2 cellular contexts compared by ENCODE assay signal in the genomic region with DNA sequence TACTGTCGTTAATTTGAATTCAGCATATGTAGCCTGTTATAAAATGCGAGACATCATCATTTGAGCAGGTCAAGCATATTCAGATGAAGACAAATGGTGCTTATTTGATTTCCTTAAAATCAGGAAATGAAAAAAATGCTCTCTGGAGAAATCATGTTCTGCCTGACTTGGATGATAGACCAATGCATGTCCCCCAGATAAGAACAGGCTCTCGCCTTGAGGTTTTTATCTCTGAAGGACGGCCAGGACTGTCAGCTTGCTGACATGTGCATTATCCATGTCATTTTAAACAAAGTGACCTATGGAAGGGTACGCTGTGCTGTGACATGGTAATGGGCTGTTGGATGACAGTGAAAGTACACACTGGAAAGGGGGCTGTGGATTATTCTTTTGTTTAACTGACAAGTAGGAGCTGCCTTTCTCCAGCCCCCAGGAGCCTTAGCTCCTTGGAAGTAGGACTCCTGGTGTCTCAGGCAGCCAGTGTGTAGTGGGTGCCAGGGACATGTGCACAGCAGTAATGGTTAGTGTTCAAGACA.
TF ChIP-seq lines count a peak whose summit lies in the region.

No MANE protein-coding gene starts in this region.

TF ChIP-seq in SK-N-SH treated with all-trans-retinoic acid at 6 μM for 48 hours, 23 proteins besides CTCF, POLR2A, EP300 and RAD21 (continued from another document):
- TF ChIP-seq, protein P1, sequence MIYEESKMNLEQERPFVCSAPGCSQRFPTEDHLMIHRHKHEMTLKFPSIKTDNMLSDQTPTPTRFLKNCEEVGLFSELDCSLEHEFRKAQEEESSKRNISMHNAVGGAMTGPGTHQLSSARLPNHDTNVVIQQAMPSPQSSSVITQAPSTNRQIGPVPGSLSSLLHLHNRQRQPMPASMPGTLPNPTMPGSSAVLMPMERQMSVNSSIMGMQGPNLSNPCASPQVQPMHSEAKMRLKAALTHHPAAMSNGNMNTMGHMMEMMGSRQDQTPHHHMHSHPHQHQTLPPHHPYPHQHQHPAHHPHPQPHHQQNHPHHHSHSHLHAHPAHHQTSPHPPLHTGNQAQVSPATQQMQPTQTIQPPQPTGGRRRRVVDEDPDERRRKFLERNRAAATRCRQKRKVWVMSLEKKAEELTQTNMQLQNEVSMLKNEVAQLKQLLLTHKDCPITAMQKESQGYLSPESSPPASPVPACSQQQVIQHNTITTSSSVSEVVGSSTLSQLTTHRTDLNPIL (CRISPR knock-in tag; IDR thresholded peaks at IDR 0.05; ENCODE audit: low read depth), result no peak
- TF ChIP-seq CSDC2 (CRISPR knock-in tag; IDR thresholded peaks at IDR 0.05) (no peak), ZNF8 (CRISPR knock-in tag; IDR thresholded peaks at IDR 0.05) (no peak), ESRRG (CRISPR knock-in tag; IDR thresholded peaks at IDR 0.05) (no peak), ZC3H10 (CRISPR knock-in tag; IDR thresholded peaks at IDR 0.05) (no peak), BACH2 (CRISPR knock-in tag; IDR thresholded peaks at IDR 0.05; ENCODE audit: borderline replicate concordance) (no peak), PPARA (CRISPR knock-in tag; IDR thresholded peaks at IDR 0.05; ENCODE audit: borderline replicate concordance) (no peak), ZNF565 (CRISPR knock-in tag; conservative IDR thresholded peaks at IDR 0.05; ENCODE audit: low read depth) (no peak), TCF4 (CRISPR knock-in tag; IDR thresholded peaks at IDR 0.05; ENCODE audit: borderline replicate concordance) (no peak), ISL1 (CRISPR knock-in tag; IDR thresholded peaks at IDR 0.05) (no peak), SNAI2 (CRISPR knock-in tag; IDR thresholded peaks at IDR 0.05) (no peak), GLIS3 (CRISPR knock-in tag; IDR thresholded peaks at IDR 0.05) (no peak), ZNF70 (CRISPR knock-in tag; IDR thresholded peaks at IDR 0.05) (no peak)
- TF ChIP-seq, protein P2, sequence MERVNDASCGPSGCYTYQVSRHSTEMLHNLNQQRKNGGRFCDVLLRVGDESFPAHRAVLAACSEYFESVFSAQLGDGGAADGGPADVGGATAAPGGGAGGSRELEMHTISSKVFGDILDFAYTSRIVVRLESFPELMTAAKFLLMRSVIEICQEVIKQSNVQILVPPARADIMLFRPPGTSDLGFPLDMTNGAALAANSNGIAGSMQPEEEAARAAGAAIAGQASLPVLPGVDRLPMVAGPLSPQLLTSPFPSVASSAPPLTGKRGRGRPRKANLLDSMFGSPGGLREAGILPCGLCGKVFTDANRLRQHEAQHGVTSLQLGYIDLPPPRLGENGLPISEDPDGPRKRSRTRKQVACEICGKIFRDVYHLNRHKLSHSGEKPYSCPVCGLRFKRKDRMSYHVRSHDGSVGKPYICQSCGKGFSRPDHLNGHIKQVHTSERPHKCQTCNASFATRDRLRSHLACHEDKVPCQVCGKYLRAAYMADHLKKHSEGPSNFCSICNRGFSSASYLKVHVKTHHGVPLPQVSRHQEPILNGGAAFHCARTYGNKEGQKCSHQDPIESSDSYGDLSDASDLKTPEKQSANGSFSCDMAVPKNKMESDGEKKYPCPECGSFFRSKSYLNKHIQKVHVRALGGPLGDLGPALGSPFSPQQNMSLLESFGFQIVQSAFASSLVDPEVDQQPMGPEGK (CRISPR knock-in tag; IDR thresholded peaks at IDR 0.05; ENCODE audit: borderline replicate concordance), result no peak
- TF ChIP-seq, protein P3, sequence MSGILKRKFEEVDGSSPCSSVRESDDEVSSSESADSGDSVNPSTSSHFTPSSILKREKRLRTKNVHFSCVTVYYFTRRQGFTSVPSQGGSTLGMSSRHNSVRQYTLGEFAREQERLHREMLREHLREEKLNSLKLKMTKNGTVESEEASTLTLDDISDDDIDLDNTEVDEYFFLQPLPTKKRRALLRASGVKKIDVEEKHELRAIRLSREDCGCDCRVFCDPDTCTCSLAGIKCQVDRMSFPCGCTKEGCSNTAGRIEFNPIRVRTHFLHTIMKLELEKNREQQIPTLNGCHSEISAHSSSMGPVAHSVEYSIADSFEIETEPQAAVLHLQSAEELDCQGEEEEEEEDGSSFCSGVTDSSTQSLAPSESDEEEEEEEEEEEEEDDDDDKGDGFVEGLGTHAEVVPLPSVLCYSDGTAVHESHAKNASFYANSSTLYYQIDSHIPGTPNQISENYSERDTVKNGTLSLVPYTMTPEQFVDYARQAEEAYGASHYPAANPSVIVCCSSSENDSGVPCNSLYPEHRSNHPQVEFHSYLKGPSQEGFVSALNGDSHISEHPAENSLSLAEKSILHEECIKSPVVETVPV (CRISPR knock-in tag; IDR thresholded peaks at IDR 0.05), result no peak
- TF ChIP-seq, protein P4, sequence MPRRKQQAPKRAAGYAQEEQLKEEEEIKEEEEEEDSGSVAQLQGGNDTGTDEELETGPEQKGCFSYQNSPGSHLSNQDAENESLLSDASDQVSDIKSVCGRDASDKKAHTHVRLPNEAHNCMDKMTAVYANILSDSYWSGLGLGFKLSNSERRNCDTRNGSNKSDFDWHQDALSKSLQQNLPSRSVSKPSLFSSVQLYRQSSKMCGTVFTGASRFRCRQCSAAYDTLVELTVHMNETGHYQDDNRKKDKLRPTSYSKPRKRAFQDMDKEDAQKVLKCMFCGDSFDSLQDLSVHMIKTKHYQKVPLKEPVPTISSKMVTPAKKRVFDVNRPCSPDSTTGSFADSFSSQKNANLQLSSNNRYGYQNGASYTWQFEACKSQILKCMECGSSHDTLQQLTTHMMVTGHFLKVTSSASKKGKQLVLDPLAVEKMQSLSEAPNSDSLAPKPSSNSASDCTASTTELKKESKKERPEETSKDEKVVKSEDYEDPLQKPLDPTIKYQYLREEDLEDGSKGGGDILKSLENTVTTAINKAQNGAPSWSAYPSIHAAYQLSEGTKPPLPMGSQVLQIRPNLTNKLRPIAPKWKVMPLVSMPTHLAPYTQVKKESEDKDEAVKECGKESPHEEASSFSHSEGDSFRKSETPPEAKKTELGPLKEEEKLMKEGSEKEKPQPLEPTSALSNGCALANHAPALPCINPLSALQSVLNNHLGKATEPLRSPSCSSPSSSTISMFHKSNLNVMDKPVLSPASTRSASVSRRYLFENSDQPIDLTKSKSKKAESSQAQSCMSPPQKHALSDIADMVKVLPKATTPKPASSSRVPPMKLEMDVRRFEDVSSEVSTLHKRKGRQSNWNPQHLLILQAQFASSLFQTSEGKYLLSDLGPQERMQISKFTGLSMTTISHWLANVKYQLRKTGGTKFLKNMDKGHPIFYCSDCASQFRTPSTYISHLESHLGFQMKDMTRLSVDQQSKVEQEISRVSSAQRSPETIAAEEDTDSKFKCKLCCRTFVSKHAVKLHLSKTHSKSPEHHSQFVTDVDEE (CRISPR knock-in tag; IDR thresholded peaks at IDR 0.05), result no peak

TF ChIP-seq in neural cell, 6 proteins besides CTCF, POLR2A, EP300 and RAD21 (continued from another document):
- TF ChIP-seq, protein P5, sequence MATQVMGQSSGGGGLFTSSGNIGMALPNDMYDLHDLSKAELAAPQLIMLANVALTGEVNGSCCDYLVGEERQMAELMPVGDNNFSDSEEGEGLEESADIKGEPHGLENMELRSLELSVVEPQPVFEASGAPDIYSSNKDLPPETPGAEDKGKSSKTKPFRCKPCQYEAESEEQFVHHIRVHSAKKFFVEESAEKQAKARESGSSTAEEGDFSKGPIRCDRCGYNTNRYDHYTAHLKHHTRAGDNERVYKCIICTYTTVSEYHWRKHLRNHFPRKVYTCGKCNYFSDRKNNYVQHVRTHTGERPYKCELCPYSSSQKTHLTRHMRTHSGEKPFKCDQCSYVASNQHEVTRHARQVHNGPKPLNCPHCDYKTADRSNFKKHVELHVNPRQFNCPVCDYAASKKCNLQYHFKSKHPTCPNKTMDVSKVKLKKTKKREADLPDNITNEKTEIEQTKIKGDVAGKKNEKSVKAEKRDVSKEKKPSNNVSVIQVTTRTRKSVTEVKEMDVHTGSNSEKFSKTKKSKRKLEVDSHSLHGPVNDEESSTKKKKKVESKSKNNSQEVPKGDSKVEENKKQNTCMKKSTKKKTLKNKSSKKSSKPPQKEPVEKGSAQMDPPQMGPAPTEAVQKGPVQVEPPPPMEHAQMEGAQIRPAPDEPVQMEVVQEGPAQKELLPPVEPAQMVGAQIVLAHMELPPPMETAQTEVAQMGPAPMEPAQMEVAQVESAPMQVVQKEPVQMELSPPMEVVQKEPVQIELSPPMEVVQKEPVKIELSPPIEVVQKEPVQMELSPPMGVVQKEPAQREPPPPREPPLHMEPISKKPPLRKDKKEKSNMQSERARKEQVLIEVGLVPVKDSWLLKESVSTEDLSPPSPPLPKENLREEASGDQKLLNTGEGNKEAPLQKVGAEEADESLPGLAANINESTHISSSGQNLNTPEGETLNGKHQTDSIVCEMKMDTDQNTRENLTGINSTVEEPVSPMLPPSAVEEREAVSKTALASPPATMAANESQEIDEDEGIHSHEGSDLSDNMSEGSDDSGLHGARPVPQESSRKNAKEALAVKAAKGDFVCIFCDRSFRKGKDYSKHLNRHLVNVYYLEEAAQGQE (IDR thresholded peaks at IDR 0.05; ENCODE audit: borderline replicate concordance), result peak; percentile 82
